9 cellular contexts compared by ENCODE assay signal in the genomic region with DNA sequence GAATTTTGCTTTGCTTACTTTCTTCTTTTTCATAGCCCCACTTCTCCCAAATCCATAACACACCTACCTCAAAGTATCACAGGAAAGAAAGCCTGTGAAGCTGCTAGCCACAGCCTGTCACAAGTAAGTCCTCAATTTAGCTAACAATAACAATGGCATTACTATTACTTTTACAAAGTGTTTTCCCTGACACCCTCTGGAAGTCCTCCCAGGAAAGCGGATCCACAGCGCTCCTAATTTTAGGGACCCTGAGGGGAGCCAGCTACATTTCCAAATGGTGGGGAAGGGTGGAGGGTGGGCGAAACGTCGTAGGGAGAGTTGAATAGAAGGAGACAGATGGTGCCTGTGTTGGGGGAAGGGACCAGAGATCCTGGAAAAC. TPM values are rescaled to one million over a fixed set of nuclear protein-coding genes. Genes with fewer than 3 reads are reported as not detected.
DNase-seq lines count a peak whose midpoint lies in the region; ATAC-seq and TF ChIP-seq lines count a peak whose summit lies in the region.
"Had no signal": no experiment of that assay in that cellular context is flagged by ENCODE, and none has a peak within 500 bp of the region (broad histone marks: within the 10 kb centered on the region; RNA-seq: fewer than 3 reads in every experiment).

No MANE protein-coding gene starts in this region.

- H3K4me3 Mint-ChIP-seq in activated T-cell treated with anti-CD3 and anti-CD28 coated beads, Interleukin-2, amount 50 U/mL, for 4 hours, result peak overlapping the region; percentile 69

- H3K36me3 ChIP-seq in adipocyte (ENCODE audit: control insufficient read depth, insufficient read depth, low read length, severe bottlenecking) (no peaks in the 10 kb centered on the region), kidney epithelial cell (ENCODE audit: control insufficient read depth, insufficient read depth, low read length) (no peaks in the 10 kb centered on the region), testis (ENCODE audit: low read depth, missing control alignments) (no peaks in the 10 kb centered on the region)

- peaks cover 4% of the 10 kb centered on the region for H3K27me3 ChIP-seq in adipocyte (replicated peaks; ENCODE audit: control insufficient read depth, insufficient read depth, low read length)
- H3K27me3 ChIP-seq in kidney epithelial cell (ENCODE audit: control insufficient read depth, insufficient read depth, low read length), result no peaks in the 10 kb centered on the region
- no peaks in the 10 kb centered on the region for H3K27me3 ChIP-seq in testis

- peak overlapping the region; percentile 72 for H3K9ac ChIP-seq in adipocyte (ENCODE audit: low read length)

- peak overlapping the region; percentile 83 for H3K4me3 ChIP-seq in adipocyte (ENCODE audit: low read length)
- H3K4me3 ChIP-seq in kidney epithelial cell (ENCODE audit: low read depth, low read length), result peak overlapping the region; percentile 80
- H3K4me3 ChIP-seq in testis, result peak overlapping the region; percentile 44 to 57

- no peak for TF ChIP-seq CTCF in kidney epithelial cell (IDR thresholded peaks at IDR 0.05; ENCODE audit: insufficient read depth, low read length, poor library complexity, severe bottlenecking)
- no peak for TF ChIP-seq CTCF in testis (IDR thresholded peaks at IDR 0.05)

- H3K36me3 Mint-ChIP-seq in activated T-cell treated with anti-CD3 and anti-CD28 coated beads, Interleukin-2, amount 50 U/mL, for 4 hours (ENCODE audit: insufficient read depth), result no peaks in the 10 kb centered on the region

- no peak for DNase-seq in activated T-cell treated with anti-CD3 and anti-CD28 coated beads, Interleukin-2, amount 50 U/mL, for 4 hours
- no peak for DNase-seq in activated T-cell treated with anti-CD3 and anti-CD28 coated beads, Interleukin-2, amount 50 U/mL, for 1 hour
- DNase-seq in adipocyte (ENCODE audit: low read depth) (no peak), kidney epithelial cell (ENCODE audit: low read depth) (no peak), testis (no peak), DMS79 treated with DMSO at 0.1 percent for 48 hours (lab: John Stamatoyannopoulos, UW) (no peak), cardiac septum (ENCODE audit: low spot score) (no peak), DMS114 treated with DMSO at 0.1 percent for 48 hours (lab: John Stamatoyannopoulos, UW; ENCODE audit: unreplicated experiment) (no peak)
- DNase-seq: SIG-M5 had no signal

- peaks cover 12% of the 10 kb centered on the region for H3K4me1 Mint-ChIP-seq in activated T-cell treated with anti-CD3 and anti-CD28 coated beads, Interleukin-2, amount 50 U/mL, for 4 hours (ENCODE audit: low read depth)

- H3K4me1 ChIP-seq in adipocyte (ENCODE audit: control insufficient read depth, insufficient read depth, low read length) (peaks cover 18% of the 10 kb centered on the region), testis (no peaks in the 10 kb centered on the region)

- intact Hi-C loops in testis (cut with DNase I; ENCODE audit: low total_unique reads) (no loop called here), cardiac septum (cut with DNase I) (loop anchor here (10.0 kb wide), 1 partner anchor 164 kb away; no protein-coding TSS in a partner anchor)

- ATAC-seq in activated T-cell treated with anti-CD3 and anti-CD28 coated beads, Interleukin-2, amount 50 U/mL, for 4 hours, result no peak

- no peaks in the 10 kb centered on the region for H3K9me3 Mint-ChIP-seq in activated T-cell treated with anti-CD3 and anti-CD28 coated beads, Interleukin-2, amount 50 U/mL, for 4 hours

- no peak overlapping the region for H3K27ac ChIP-seq in testis

- H3K9me3 ChIP-seq in adipocyte (ENCODE audit: control insufficient read depth, low read length), result no peaks in the 10 kb centered on the region
- H3K9me3 ChIP-seq in testis, result no peaks in the 10 kb centered on the region

- no peak for TF ChIP-seq POLR2A in testis (IDR thresholded peaks at IDR 0.05)

- H3K27me3 Mint-ChIP-seq in activated T-cell treated with anti-CD3 and anti-CD28 coated beads, Interleukin-2, amount 50 U/mL, for 4 hours (ENCODE audit: low read depth), result peaks cover 47% of the 10 kb centered on the region

- 9 to 11% methylated on average over 5 of the region's 5 CpGs for WGBS in testis, 2 donors

RNA-seq across cellular contexts. Expression of gene WWC1, which starts 0.6 kb away (rescaled TPM):
- 1 to 10 TPM in 2 of 3 donors, under 1 TPM in 1; 0.86 to 5.0 (median 1.7) TPM for total RNA-seq in activated T-cell treated with anti-CD3 and anti-CD28 coated beads, Interleukin-2, amount 50 U/mL, for 4 hours
- total RNA-seq in kidney epithelial cell, result 118 and 121 TPM in 2 replicates
- total RNA-seq in testis, result 1 to 10 TPM; 3.7 to 5.6 TPM
- 6.0 TPM for polyA plus RNA-seq in testis (ENCODE audit: insufficient read depth, low read depth, low replicate concordance)
- total RNA-seq in cardiac septum, result 0.51 TPM

Comparison
In these comparisons a context has a peak if more than half of its experiments do, and no peak if none do; other contexts are left out.
1. RNA of gene WWC1, which starts 0.6 kb away (total RNA-seq): 118 to 121 TPM in kidney epithelial cell; 3.7 to 5.6 TPM in testis, 0.86 to 5.0 TPM in activated T-cell treated with anti-CD3 and anti-CD28 coated beads, Interleukin-2, amount 50 U/mL, for 4 hours and 0.51 TPM in cardiac septum (single experiment); every median in the first group is over 10 times any median in the second.
2. Peak in every context shown above with its lines, with median percentiles within 50 percentile points of each other: H3K4me3 ChIP-seq.